In the genomic region with DNA sequence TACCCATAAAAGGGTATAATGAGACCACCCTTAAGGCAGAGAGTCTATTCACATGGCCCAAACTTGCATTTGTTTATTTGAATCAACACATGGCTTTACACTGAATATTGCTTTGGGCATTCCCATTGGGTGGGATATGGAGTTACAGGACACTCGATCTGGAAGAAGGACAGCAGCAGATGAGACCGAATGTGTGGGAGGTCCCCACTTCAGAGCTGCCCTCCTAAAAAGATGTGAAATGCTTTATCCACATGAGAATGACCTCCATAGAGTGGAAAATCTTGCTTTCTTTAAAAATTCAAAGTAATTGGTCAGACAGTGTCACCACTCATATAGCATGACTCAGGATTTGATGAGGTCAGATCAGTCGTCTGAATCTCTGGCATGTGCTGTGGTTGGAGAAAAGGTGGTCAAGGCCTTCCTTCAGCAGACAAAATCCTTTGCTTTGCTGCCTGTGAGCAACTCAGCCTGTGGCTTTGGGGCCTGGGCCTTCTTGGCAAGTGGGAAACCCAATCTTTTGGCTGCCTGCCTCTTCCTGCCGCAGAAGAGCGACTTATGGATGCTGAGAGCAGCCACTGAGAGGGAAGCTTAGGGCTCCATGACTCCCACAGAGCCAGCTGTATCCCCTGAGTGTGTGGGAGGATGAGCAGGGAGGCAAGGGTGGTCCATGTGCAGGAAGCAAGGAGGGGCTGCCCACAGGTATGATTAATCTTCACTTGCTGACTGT, we compare ENCODE assay signal across 9 cellular contexts. TPM values are rescaled to one million over a fixed set of nuclear protein-coding genes. Genes with fewer than 3 reads are reported as not detected.
DNase-seq lines count a peak whose midpoint lies in the region; ATAC-seq and TF ChIP-seq lines count a peak whose summit lies in the region.
"Had no signal": no experiment of that assay in that cellular context is flagged by ENCODE, and none has a peak within 500 bp of the region (broad histone marks: within the 10 kb centered on the region; RNA-seq: fewer than 3 reads in every experiment).

No MANE protein-coding gene starts in this region.

- no peaks in the 10 kb centered on the region for H3K36me3 Mint-ChIP-seq in neural crest cell (ENCODE audit: low read depth)
- H3K36me3 Mint-ChIP-seq in activated CD8-positive, alpha-beta memory T cell treated with anti-CD3 and anti-CD28 coated beads, Interleukin-2, amount 10 ng/mL, durations not matched to agents 7 days and 5 days: no peaks in the 10 kb centered on the region

- H3K4me1 Mint-ChIP-seq in neural crest cell: no peaks in the 10 kb centered on the region
- no peaks in the 10 kb centered on the region for H3K4me1 Mint-ChIP-seq in activated CD8-positive, alpha-beta memory T cell treated with anti-CD3 and anti-CD28 coated beads, Interleukin-2, amount 10 ng/mL, durations not matched to agents 7 days and 5 days

- H3K27me3 ChIP-seq in dorsolateral prefrontal cortex: no peaks in the 10 kb centered on the region

- no peak overlapping the region for H3K4me3 ChIP-seq in dorsolateral prefrontal cortex

- H3K9me3 Mint-ChIP-seq in neural crest cell: peaks cover 3% of the 10 kb centered on the region
- H3K9me3 Mint-ChIP-seq in activated CD8-positive, alpha-beta memory T cell treated with anti-CD3 and anti-CD28 coated beads, Interleukin-2, amount 10 ng/mL, durations not matched to agents 7 days and 5 days (ENCODE audit: low read depth): no peaks in the 10 kb centered on the region

- H3K4me3 Mint-ChIP-seq in neural crest cell: no peak overlapping the region
- no peak overlapping the region for H3K4me3 Mint-ChIP-seq in activated CD8-positive, alpha-beta memory T cell treated with anti-CD3 and anti-CD28 coated beads, Interleukin-2, amount 10 ng/mL, durations not matched to agents 7 days and 5 days

- H3K27ac ChIP-seq in dorsolateral prefrontal cortex: peak overlapping the region in 35 of 59 donors; percentile 2 to 74 (median 37)

- intact Hi-C loops in dorsolateral prefrontal cortex (cut with DNase I): no loop called here

- CTCF ChIA-PET in activated CD8-positive, alpha-beta memory T cell treated with anti-CD3 and anti-CD28 coated beads, Interleukin-2, amount 10 ng/mL, durations not matched to agents 7 days and 5 days (lab: Charles Lee): interaction anchor here (1.7 kb wide), 1 partner anchor 31 kb away, joined by 4 read pairs; no protein-coding TSS in a partner anchor

- ATAC-seq in activated CD8-positive, alpha-beta memory T cell treated with anti-CD3 and anti-CD28 coated beads, Interleukin-2, amount 10 ng/mL, durations not matched to agents 7 days and 5 days: no peak
- ATAC-seq in HG03108 (IDR thresholded peaks at IDR 0.05; ENCODE audit: unreplicated experiment): no peak

- DNase-seq in COLO829 (ENCODE audit: low spot score) (peak; percentile 19), RPMI7951 (ENCODE audit: low read depth) (peak; percentile 100), dorsolateral prefrontal cortex (peak in 8 of 10 donors; percentile 16 to 73 (median 52)), neural crest cell (ENCODE audit: low read depth, low spot score) (no peak), NCI-H1436 treated with DMSO at 0.1 percent for 48 hours (lab: John Stamatoyannopoulos, UW) (no peak), SIG-M5 treated with dmso at 0.1 percent for 504 hours (lab: John Stamatoyannopoulos, UW; ENCODE audit: unreplicated experiment) (no peak)
- DNase-seq in activated CD8-positive, alpha-beta memory T cell treated with anti-CD3 and anti-CD28 coated beads, Interleukin-2, amount 10 ng/mL, durations not matched to agents 7 days and 5 days: no peak
- DNase-seq: DND-41 had no signal

- H3K27ac Mint-ChIP-seq in neural crest cell (ENCODE audit: unreplicated experiment): peak overlapping the region; percentile 27
- H3K27ac Mint-ChIP-seq in activated CD8-positive, alpha-beta memory T cell treated with anti-CD3 and anti-CD28 coated beads, Interleukin-2, amount 10 ng/mL, durations not matched to agents 7 days and 5 days: no peak overlapping the region

- no peak for TF ChIP-seq CTCF in dorsolateral prefrontal cortex (IDR thresholded peaks at IDR 0.05 in 54 of 56, conservative IDR thresholded peaks at IDR 0.05 in 2 of 56; ENCODE audit: low read depth in 1 of 56, partially characterized antibody in 56 of 56)
- no peak for TF ChIP-seq CTCF in neural crest cell (conservative IDR thresholded peaks at IDR 0.05)

- H3K27me3 Mint-ChIP-seq in neural crest cell (ENCODE audit: low read depth): no peaks in the 10 kb centered on the region
- H3K27me3 Mint-ChIP-seq in activated CD8-positive, alpha-beta memory T cell treated with anti-CD3 and anti-CD28 coated beads, Interleukin-2, amount 10 ng/mL, durations not matched to agents 7 days and 5 days: peaks cover 4% of the 10 kb centered on the region

RNA-seq across cellular contexts. Expression of gene IL16, which starts 39.3 kb away (rescaled TPM):
- total RNA-seq in RPMI7951 (2014; rRNA removed; shearing (Covaris generic)): 0.96 and 1.4 TPM in 2 replicates
- total RNA-seq in dorsolateral prefrontal cortex (10 to 100 TPM in 5 of 120 experiments, 1 to 10 TPM in 115; 1.3 to 13.1 (median 5.4) TPM), neural crest cell (0.05 and 0.25 TPM in 2 replicates)
- total RNA-seq in activated CD8-positive, alpha-beta memory T cell treated with anti-CD3 and anti-CD28 coated beads, Interleukin-2, amount 10 ng/mL, durations not matched to agents 7 days and 5 days: 100 to 1,000 TPM; 118 to 144 TPM

Comparison
In these comparisons a context has a peak if more than half of its experiments do, and no peak if none do; other contexts are left out.
1. DNase-seq: peak in COLO829 (single experiment), RPMI7951 (single experiment) and dorsolateral prefrontal cortex (8 of 10); none in neural crest cell (single experiment), NCI-H1436 treated with DMSO at 0.1 percent for 48 hours (single experiment), activated CD8-positive, alpha-beta memory T cell treated with anti-CD3 and anti-CD28 coated beads, Interleukin-2, amount 10 ng/mL, durations not matched to agents 7 days and 5 days (single experiment) and SIG-M5 treated with dmso at 0.1 percent for 504 hours (single experiment).
2. RNA of gene IL16, which starts 39.3 kb away (total RNA-seq): 118 to 144 TPM in activated CD8-positive, alpha-beta memory T cell treated with anti-CD3 and anti-CD28 coated beads, Interleukin-2, amount 10 ng/mL, durations not matched to agents 7 days and 5 days; 1.3 to 13.1 TPM in dorsolateral prefrontal cortex, 0.96 to 1.4 TPM in RPMI7951 and 0.05 to 0.25 TPM in neural crest cell; every median in the first group is over 4 times any median in the second.